Comparison of ENCODE assay signal across 8 cellular contexts in genomic region chr22:49960967-49961600, GRCh38. TPM values are rescaled to one million over a fixed set of nuclear protein-coding genes. Genes with fewer than 3 reads are reported as not detected.
DNase-seq lines count a peak whose midpoint lies in the region; ATAC-seq, FAIRE-seq and TF ChIP-seq lines count a peak whose summit lies in the region.

No MANE protein-coding gene starts in this region.

- intact Hi-C loops in PC-9 (cut with micrococcal nuclease; ENCODE audit: unreplicated experiment) (loop anchor here (1.0 kb wide), 1 partner anchor 10 kb away; no protein-coding TSS in a partner anchor), body of pancreas (cut with DNase I) (no loop called here), kidney (cut with DNase I) (no loop called here)

- no peak for TF ChIP-seq POLR2A in body of pancreas (IDR thresholded peaks at IDR 0.05)

- H3K4me2 ChIP-seq in PC-9, result peak overlapping the region; percentile 99

- peaks cover 46% of the 10 kb centered on the region for H3K79me2 ChIP-seq in PC-9 (ENCODE audit: low read depth)

- DNase-seq in GM20000 (ENCODE audit: low spot score) (peak; percentile 60), PC-9 (peak; percentile 62 to 66), body of pancreas (peak; percentile 57 to 69 (median 64)), kidney (peak; percentile 88), H4 (ENCODE audit: low spot score) (no peak)
- peak; percentile 49 for DNase-seq in stimulated activated CD4-positive, alpha-beta T cell treated with anti-CD3 and anti-CD28 coated beads, Interleukin-4, amount 100 ng/mL, for 1 hour

- H2AFZ ChIP-seq in PC-9, result no peak overlapping the region

- TF ChIP-seq CTCF in GM20000 (IDR thresholded peaks at IDR 0.05; ENCODE audit: extremely low read depth, missing control alignments) (no peak), PC-9 (conservative IDR thresholded peaks at IDR 0.05) (no peak), body of pancreas (IDR thresholded peaks at IDR 0.05) (no peak), kidney (IDR thresholded peaks at IDR 0.05; ENCODE audit: borderline replicate concordance, extremely low read depth, insufficient read depth) (no peak)

- H3K9ac ChIP-seq in kidney (ENCODE audit: low read length in 2 of 2), result peak overlapping the region; percentile 71 to 84

- no peaks in the 10 kb centered on the region for H3K9me2 ChIP-seq in PC-9 (ENCODE audit: insufficient read depth)

- peak overlapping the region; percentile 56 for H3K27ac ChIP-seq in PC-9
- peak overlapping the region; percentile 94 to 98 (median 96) for H3K27ac ChIP-seq in body of pancreas
- H3K27ac ChIP-seq in kidney (ENCODE audit: low read depth in 2 of 2, low read length in 2 of 2), result peak overlapping the region; percentile 97

- H3K27me3 ChIP-seq in PC-9 (ENCODE audit: insufficient read depth, low read depth) (no peaks in the 10 kb centered on the region), body of pancreas (no peaks in the 10 kb centered on the region)

- TSS peak; percentile 8 for BruUV-seq in PC-9 (replicated peaks; lab: Mats Ljungman, UMichigan)

- H3K9me3 ChIP-seq in PC-9 (ENCODE audit: insufficient read depth, low read depth) (no peaks in the 10 kb centered on the region), body of pancreas (no peaks in the 10 kb centered on the region), kidney (ENCODE audit: control insufficient read depth in 1 of 2, low read length in 2 of 2) (no peaks in the 10 kb centered on the region)

- peaks cover 31% of the 10 kb centered on the region for H3K36me3 ChIP-seq in PC-9 (ENCODE audit: low read depth)
- peaks cover 8 to 10% of the 10 kb centered on the region in 2 donors for H3K36me3 ChIP-seq in body of pancreas (replicated peaks in 1 of 2; ENCODE audit: insufficient read depth in 1 of 2, low read depth in 2 of 2)
- H3K36me3 ChIP-seq in kidney (ENCODE audit: control insufficient read depth in 1 of 2, insufficient read depth in 2 of 2, low read length in 2 of 2), result peaks cover 7 to 24% of the 10 kb centered on the region in 2 donors

- peaks cover 42% of the 10 kb centered on the region for H4K20me1 ChIP-seq in PC-9 (ENCODE audit: insufficient read depth)

- peak overlapping the region; percentile 97 for H3K4me3 ChIP-seq in PC-9
- H3K4me3 ChIP-seq in body of pancreas, result peak overlapping the region; percentile 79 to 81
- peak overlapping the region; percentile 81 to 91 for H3K4me3 ChIP-seq in kidney (ENCODE audit: low read length in 2 of 2)

- 0% methylated on average over 55 of the region's 89 CpGs; no CpG with 5 or more reads in 1 of the 2 donors for WGBS in body of pancreas, 2 donors

- no peak for FAIRE-seq in kidney (lab: Jason Lieb, UNC)

- peaks cover 36% of the 10 kb centered on the region for H3K4me1 ChIP-seq in PC-9 (replicated peaks; ENCODE audit: insufficient read depth)
- peaks cover 57% of the 10 kb centered on the region for H3K4me1 ChIP-seq in body of pancreas
- H3K4me1 ChIP-seq in kidney (ENCODE audit: control insufficient read depth in 1 of 2, insufficient read depth in 1 of 2, low read depth in 1 of 2, low read length in 2 of 2), result peaks cover 24 to 38% of the 10 kb centered on the region in 2 donors

- peaks cover 45% of the 10 kb centered on the region for H3F3A ChIP-seq in PC-9 (ENCODE audit: insufficient read depth, low read depth)

- ATAC-seq in body of pancreas (peak; percentile 1), HG03095 (IDR thresholded peaks at IDR 0.05; ENCODE audit: unreplicated experiment) (no peak), GM18520 (IDR thresholded peaks at IDR 0.05; ENCODE audit: unreplicated experiment) (no peak)

- POLR2A ChIA-PET in PC-9 (lab: Charles Lee; ENCODE audit: unreplicated experiment), result interaction anchor here (0.7 to 1.0 kb wide), 2 partner anchors 27 to 104 kb away, joined by 3 read pairs; no protein-coding TSS in a partner anchor

- CTCF ChIA-PET in PC-9 (lab: Charles Lee), result no interaction called here

RNA-seq across cellular contexts. Expression of gene PIM3, which starts 0.5 kb away (rescaled TPM):
- 67.0 and 84.8 TPM in 2 replicates for total RNA-seq in PC-9 (2021)
- total RNA-seq in body of pancreas, result 10 to 100 TPM; 57.3 to 98.9 TPM
- total RNA-seq in kidney, result 107 TPM
- polyA plus RNA-seq in kidney (ENCODE audit: insufficient read depth, low read depth, low replicate concordance), result 96.5 TPM
- 18.6 and 30.3 TPM in 2 replicates for total RNA-seq in H4 (2014; rRNA removed; shearing (Covaris generic))

RNA-seq across cellular contexts. Expression of gene CRELD2, which starts 42.6 kb away (rescaled TPM):
- total RNA-seq in PC-9 (2021) (30.7 and 34.1 TPM in 2 replicates), body of pancreas (100 to 1,000 TPM in 1 of 2 donors, 10 to 100 TPM in 1; 73.9 to 201 TPM), kidney (54.0 TPM)
- 37.3 TPM for polyA plus RNA-seq in kidney (ENCODE audit: insufficient read depth, low read depth, low replicate concordance)
- total RNA-seq in H4 (2014; rRNA removed; shearing (Covaris generic)), result 95.9 and 113 TPM in 2 replicates

RNA-seq across cellular contexts. Expression of gene ALG12, which starts 42.8 kb away (rescaled TPM):
- 16.8 and 19.2 TPM in 2 replicates for total RNA-seq in PC-9 (2021)
- total RNA-seq in body of pancreas, result 10 to 100 TPM; 16.2 to 17.9 TPM
- total RNA-seq in kidney, result 28.4 TPM
- 27.2 TPM for polyA plus RNA-seq in kidney (ENCODE audit: insufficient read depth, low read depth, low replicate concordance)
- total RNA-seq in H4 (2014; rRNA removed; shearing (Covaris generic)), result 13.9 and 22.3 TPM in 2 replicates

RNA-seq across cellular contexts. Expression of gene IL17REL, which starts 51.5 kb away (rescaled TPM):
- total RNA-seq in PC-9 (2021) (not detected in 2 replicates), body of pancreas (not detected), kidney (0.16 TPM)
- polyA plus RNA-seq in kidney (ENCODE audit: insufficient read depth, low read depth, low replicate concordance), result not detected
- total RNA-seq in H4 (2014; rRNA removed; shearing (Covaris generic)), result not detected in 2 replicates
